In the genomic region with DNA sequence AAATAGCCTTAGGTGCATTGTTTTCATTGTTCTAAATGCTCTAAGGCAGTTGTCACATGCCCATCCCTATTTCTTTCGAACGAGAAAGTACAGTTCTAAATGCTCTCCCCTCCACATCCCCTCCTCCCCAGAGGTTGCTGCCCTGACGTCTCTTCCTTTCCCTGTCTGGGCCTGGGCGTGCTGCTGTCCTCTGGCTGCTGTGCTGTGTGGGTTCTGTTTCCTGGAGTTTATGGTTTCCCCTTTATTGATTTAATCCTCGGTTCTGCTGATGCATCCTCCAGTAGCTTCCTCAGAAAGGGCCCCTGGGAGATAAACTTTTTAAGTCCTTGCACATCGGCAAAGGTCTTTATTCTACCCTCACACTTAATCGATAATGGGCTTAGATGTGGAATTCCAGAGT, we compare ENCODE assay signal across 9 cellular contexts. TPM values are rescaled to one million over a fixed set of nuclear protein-coding genes. Genes with fewer than 3 reads are reported as not detected.
A peak's percentile ranks its signal among the peaks of the same experiment; 100 is the strongest.
DNase-seq lines count a peak whose midpoint lies in the region; ATAC-seq and TF ChIP-seq lines count a peak whose summit lies in the region.
"Had no signal": no experiment of that assay in that cellular context is flagged by ENCODE, and none has a peak within 500 bp of the region (broad histone marks: within the 10 kb centered on the region; RNA-seq: fewer than 3 reads in every experiment).

No MANE protein-coding gene starts in this region.

- TF ChIP-seq CTCF in brain (conservative IDR thresholded peaks at IDR 0.05) (no peak), lower lobe of right lung (IDR thresholded peaks at IDR 0.05) (no peak), Calu3 (IDR thresholded peaks at IDR 0.05; ENCODE audit: unreplicated experiment) (no peak)

- H3K9me3 Mint-ChIP-seq in brain (no peaks in the 10 kb centered on the region), Calu3 (ENCODE audit: low read depth, unreplicated experiment) (no peaks in the 10 kb centered on the region)

- H3K27ac Mint-ChIP-seq in brain (peak overlapping the region in 3 of 5 experiments; percentile 90 to 91 (median 90)), Calu3 (ENCODE audit: unreplicated experiment) (no peak overlapping the region)

- no peaks in the 10 kb centered on the region for H3K27me3 ChIP-seq in lower lobe of right lung (ENCODE audit: low read depth)
- H3K27me3 ChIP-seq in aorta (ENCODE audit: control insufficient read depth in 1 of 2, insufficient read depth in 2 of 2, low read length in 1 of 2) = no peaks in the 10 kb centered on the region

- CTCF ChIA-PET in Calu3 (lab: Charles Lee) = interaction anchor here (0.9 kb wide), 1 partner anchor 17 kb away, joined by 3 read pairs; no protein-coding TSS in a partner anchor

- H3K36me3 Mint-ChIP-seq in brain (peaks cover 17% of the 10 kb centered on the region), Calu3 (ENCODE audit: insufficient read depth, unreplicated experiment) (no peaks in the 10 kb centered on the region)

- peak; percentile 71 for ATAC-seq in Right ventricle myocardium superior (ENCODE audit: poor library complexity)
- peak; percentile 31 to 43 for ATAC-seq in lower lobe of right lung
- peak; percentile 65 for ATAC-seq in aorta (ENCODE audit: low FRiP score)
- ATAC-seq in HG02885 (IDR thresholded peaks at IDR 0.05; ENCODE audit: poor library complexity, unreplicated experiment) = no peak

- H3K4me3 Mint-ChIP-seq in brain (peak overlapping the region; percentile 2 to 67 (median 35)), Calu3 (ENCODE audit: low read depth, unreplicated experiment) (no peak overlapping the region)

- 86 to 87% methylated on average over 7 of the region's 7 CpGs for WGBS in aorta, 2 donors

- DNase-seq in Right ventricle myocardium superior (no peak), cardiac septum (ENCODE audit: low spot score) (no peak), lower lobe of right lung (no peak), aorta (peak in 1 of 2 donors; percentile 73), Calu3 (no peak), NCI-H1105 treated with DMSO at 0.1 percent for 48 hours (lab: John Stamatoyannopoulos, UW) (no peak)
- DNase-seq: NCI-H2107 had no signal

- H3K27ac ChIP-seq in lower lobe of right lung (peak overlapping the region; percentile 68), aorta (ENCODE audit: low read depth in 1 of 2, low read length in 2 of 2) (no peak overlapping the region)

- BruUV-seq in Calu3 (replicated peaks; lab: Mats Ljungman, UMichigan) = no TSS peak

- H3K27me3 Mint-ChIP-seq in brain (no peaks in the 10 kb centered on the region), Calu3 (ENCODE audit: unreplicated experiment) (no peaks in the 10 kb centered on the region)

- H3K9me3 ChIP-seq in lower lobe of right lung = no peaks in the 10 kb centered on the region
- H3K9me3 ChIP-seq in aorta (ENCODE audit: control insufficient read depth, low read length) = no peaks in the 10 kb centered on the region

- intact Hi-C loops in Right ventricle myocardium superior (cut with DNase I) = no loop called here
- intact Hi-C loops in cardiac septum (cut with DNase I) = no loop called here
- intact Hi-C loops in lower lobe of right lung (cut with DNase I) = no loop called here
- intact Hi-C loops in aorta (cut with DNase I) = no loop called here
- intact Hi-C loops in Calu3 (cut with micrococcal nuclease; ENCODE audit: unreplicated experiment) = no loop called here

- H3K4me3 ChIP-seq in lower lobe of right lung (no peak overlapping the region), aorta (ENCODE audit: low read length in 2 of 2) (no peak overlapping the region)

- H3K4me1 Mint-ChIP-seq in brain (peaks cover 83% of the 10 kb centered on the region), Calu3 (ENCODE audit: low read depth, unreplicated experiment) (peaks cover 57% of the 10 kb centered on the region)

- peaks cover 51% of the 10 kb centered on the region for H3K4me1 ChIP-seq in lower lobe of right lung
- H3K4me1 ChIP-seq in aorta (ENCODE audit: control insufficient read depth in 1 of 2, insufficient read depth in 2 of 2, low read length in 2 of 2) = no peaks in the 10 kb centered on the region

- no peaks in the 10 kb centered on the region for H3K36me3 ChIP-seq in lower lobe of right lung
- H3K36me3 ChIP-seq in aorta (ENCODE audit: control insufficient read depth in 1 of 2, insufficient read depth in 2 of 2, low read length in 1 of 2) = no peaks in the 10 kb centered on the region

RNA-seq across cellular contexts. Expression of gene MVB12B, which starts 48.8 kb away (rescaled TPM):
- total RNA-seq in Right ventricle myocardium superior = 11.5 TPM
- total RNA-seq in cardiac septum = 7.2 TPM
- 42.1 TPM for polyA plus RNA-seq in brain (ENCODE audit: insufficient read depth, low read depth, low replicate concordance)
- total RNA-seq in lower lobe of right lung = 47.8 TPM
- 10 to 100 TPM; 14.7 to 25.5 TPM for total RNA-seq in aorta
- polyA plus RNA-seq in aorta = 1 to 10 TPM; 2.0 to 4.2 TPM
- total RNA-seq in Calu3 (2022) = 4.1 and 4.5 TPM in 2 replicates
